8 cellular contexts compared by ENCODE assay signal in the genomic region with DNA sequence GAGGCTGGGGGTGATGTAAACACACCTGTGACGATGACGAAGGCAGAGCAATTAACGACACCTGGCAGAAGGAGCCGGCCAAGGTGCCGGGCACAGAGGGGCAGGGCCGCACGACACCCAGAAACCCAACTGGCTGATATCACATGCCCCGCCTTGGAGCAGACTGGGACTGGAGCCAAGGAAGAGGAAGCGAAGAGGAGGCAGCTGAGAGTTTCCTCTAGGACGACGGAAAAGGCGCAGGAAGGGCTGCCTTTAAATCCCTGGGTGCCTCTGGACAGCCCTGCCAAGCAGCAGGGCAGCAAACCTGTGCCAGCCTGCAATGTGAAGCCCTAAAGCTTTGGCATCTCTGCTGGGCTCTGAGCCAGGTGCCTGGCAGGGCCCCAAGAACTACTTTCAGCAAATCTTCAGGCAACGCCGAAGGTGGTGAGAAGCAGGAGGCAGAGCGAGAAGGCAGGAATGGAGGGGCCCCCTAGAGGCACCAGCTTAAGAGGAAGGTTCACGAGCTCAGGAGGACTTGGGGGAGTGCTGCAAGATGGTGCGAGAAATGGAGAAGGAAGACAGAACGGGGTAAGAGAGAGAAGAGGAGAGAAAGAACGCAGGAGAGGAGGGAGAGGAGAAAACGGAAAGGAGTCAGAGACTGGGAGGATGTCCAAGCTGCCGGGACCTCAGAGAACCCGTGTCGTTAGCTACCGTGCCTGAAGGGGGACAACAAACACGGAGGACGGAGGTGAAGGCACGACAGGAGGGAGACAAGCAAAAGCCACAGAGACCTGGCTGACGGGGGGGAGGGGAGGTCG. TPM values are rescaled to one million over a fixed set of nuclear protein-coding genes. Genes with fewer than 3 reads are reported as not detected.
DNase-seq lines count a peak whose midpoint lies in the region; ATAC-seq, FAIRE-seq and TF ChIP-seq lines count a peak whose summit lies in the region.

No MANE protein-coding gene starts in this region.

- H2AFZ ChIP-seq in mesenchymal stem cell (ENCODE audit: low read depth, low read length), result no peak overlapping the region

- peak overlapping the region; percentile 4 for H2BK15ac ChIP-seq in mesenchymal stem cell (ENCODE audit: low read depth, poor library complexity, severe bottlenecking)

- FAIRE-seq in GM12892 (lab: Jason Lieb, UNC), result no peak

- no peak overlapping the region for H3K18ac ChIP-seq in mesenchymal stem cell (ENCODE audit: low read depth in 1 of 2, low read length in 2 of 2)

- H3K27ac ChIP-seq in effector memory CD4-positive, alpha-beta T cell (ENCODE audit: insufficient read depth, low read length, poor library complexity, severe bottlenecking), result no peak overlapping the region
- H3K27ac ChIP-seq in mesenchymal stem cell (ENCODE audit: low read length, poor library complexity, severe bottlenecking) (no peak overlapping the region), tibial artery (peak overlapping the region; percentile 88 to 89)

- H4K8ac ChIP-seq in mesenchymal stem cell (ENCODE audit: low read length), result no peak overlapping the region

- H3K4ac ChIP-seq in mesenchymal stem cell (ENCODE audit: low read depth in 1 of 2, low read length in 2 of 2), result no peak overlapping the region

- no peak overlapping the region for H3K23ac ChIP-seq in mesenchymal stem cell (ENCODE audit: low read length in 2 of 2)

- TF ChIP-seq POLR2A in GM12892 (IDR thresholded peaks at IDR 0.05; ENCODE audit: low read depth, low read length), result no peak

- H4K91ac ChIP-seq in mesenchymal stem cell (ENCODE audit: low read length), result no peak overlapping the region

- no peaks in the 10 kb centered on the region for H3K9me3 ChIP-seq in effector memory CD4-positive, alpha-beta T cell (ENCODE audit: control insufficient read depth, low read length)
- no peaks in the 10 kb centered on the region for H3K9me3 ChIP-seq in mesenchymal stem cell (ENCODE audit: control insufficient read depth, low read length)
- H3K9me3 ChIP-seq in tibial artery, result no peaks in the 10 kb centered on the region

- no peak overlapping the region for H2BK5ac ChIP-seq in mesenchymal stem cell (ENCODE audit: low read depth, low read length, poor library complexity, severe bottlenecking)

- H3K4me1 ChIP-seq in effector memory CD4-positive, alpha-beta T cell (ENCODE audit: control insufficient read depth, insufficient read depth, low read length, poor library complexity, severe bottlenecking), result peaks cover 6% of the 10 kb centered on the region
- H3K4me1 ChIP-seq in mesenchymal stem cell (ENCODE audit: control insufficient read depth, insufficient read depth, low read depth, low read length), result peaks cover 29% of the 10 kb centered on the region
- H3K4me1 ChIP-seq in tibial artery, result peaks cover 8 to 90% (median 75%) of the 10 kb centered on the region in 4 donors

- peak overlapping the region; percentile 10 for H2AK5ac ChIP-seq in mesenchymal stem cell (ENCODE audit: low read length, severe bottlenecking)

- intact Hi-C loops in tibial artery (cut with DNase I; ENCODE audit: low total_unique reads), result loop anchor here (2.0 to 10.0 kb wide), 4 partner anchors 31 to 405 kb away; a partner anchor contains a TSS

- peak overlapping the region in 1 of 2 experiments; percentile 7 for H3K14ac ChIP-seq in mesenchymal stem cell (ENCODE audit: low read length in 2 of 2)

- DNase-seq in DMS153 (lab: John Stamatoyannopoulos, UW), result peak; percentile 99
- peak; percentile 46 for DNase-seq in NCI-H1694 treated with DMSO at 0.1 percent for 48 hours (lab: John Stamatoyannopoulos, UW)
- peak; percentile 29 for DNase-seq in activated CD4-positive, alpha-beta T cell treated with anti-CD3 and anti-CD28 coated beads for 48 hours
- DNase-seq in effector memory CD4-positive, alpha-beta T cell, result peak in 1 of 3 donors; percentile 2
- DNase-seq in mesenchymal stem cell, result peak; percentile 15
- peak; percentile 71 to 96 for DNase-seq in tibial artery
- no peak for DNase-seq in GM12892 (ENCODE audit: insufficient read length)

- peak overlapping the region; percentile 17 for H3K4me3 ChIP-seq in effector memory CD4-positive, alpha-beta T cell (ENCODE audit: insufficient read depth, low read depth, low read length, poor library complexity, severe bottlenecking)
- peak overlapping the region in 1 of 2 experiments; percentile 23 for H3K4me3 ChIP-seq in mesenchymal stem cell (ENCODE audit: insufficient read depth in 1 of 2, low read depth in 1 of 2, low read length in 2 of 2)
- H3K4me3 ChIP-seq in tibial artery, result peak overlapping the region; percentile 32 to 40

- H3K36me3 ChIP-seq in effector memory CD4-positive, alpha-beta T cell (ENCODE audit: control insufficient read depth, insufficient read depth, low read length), result no peaks in the 10 kb centered on the region
- H3K36me3 ChIP-seq in mesenchymal stem cell (ENCODE audit: control insufficient read depth in 1 of 2, insufficient read depth in 2 of 2, low read depth in 1 of 2, low read length in 2 of 2) (peaks cover 28 to 77% of the 10 kb centered on the region in 2 experiments), tibial artery (peaks cover 0 to 39% (median 0%) of the 10 kb centered on the region in 3 donors)

- H3K27me3 ChIP-seq in effector memory CD4-positive, alpha-beta T cell (replicated peaks; ENCODE audit: control insufficient read depth, insufficient read depth, low read length, poor library complexity, severe bottlenecking), result no peaks in the 10 kb centered on the region
- no peaks in the 10 kb centered on the region for H3K27me3 ChIP-seq in mesenchymal stem cell (ENCODE audit: control insufficient read depth in 1 of 2, insufficient read depth in 1 of 2, low read length in 2 of 2)
- H3K27me3 ChIP-seq in tibial artery, result no peaks in the 10 kb centered on the region

- no peak overlapping the region for H2BK120ac ChIP-seq in mesenchymal stem cell (ENCODE audit: low read depth, low read length)

- peak overlapping the region; percentile 15 for H3K9ac ChIP-seq in mesenchymal stem cell (ENCODE audit: low read length)

- no peak overlapping the region for H2BK12ac ChIP-seq in mesenchymal stem cell (ENCODE audit: low read length in 2 of 2)

- ATAC-seq in GM19035 (IDR thresholded peaks at IDR 0.05; ENCODE audit: unreplicated experiment), result no peak

- WGBS in mesenchymal stem cell, result 64% methylated on average over 29 of the region's 29 CpGs

- no peak overlapping the region for H3K4me2 ChIP-seq in mesenchymal stem cell (ENCODE audit: low read length, poor library complexity, severe bottlenecking)

- no peaks in the 10 kb centered on the region for H3K79me1 ChIP-seq in mesenchymal stem cell (replicated peaks; ENCODE audit: low read length, poor library complexity, severe bottlenecking)

- peak; percentile 14 to 40 for TF ChIP-seq CTCF in tibial artery (IDR thresholded peaks at IDR 0.05)

RNA-seq across cellular contexts. Expression of a gene that starts 25.3 kb away (rescaled TPM):
- 56.0 TPM for polyA plus RNA-seq in mesenchymal stem cell (2013, experiment 1 of 2)
- 55.6 TPM for polyA plus RNA-seq in mesenchymal stem cell (2013, experiment 2 of 2)
- 47.0 TPM for polyA plus RNA-seq in GM12892 (2012; ENCODE audit: missing spikeins)

RNA-seq across cellular contexts. Expression of a gene that starts 33.8 kb away (rescaled TPM):
- 20.9 TPM for polyA plus RNA-seq in mesenchymal stem cell (2013, experiment 1 of 2)
- polyA plus RNA-seq in mesenchymal stem cell (2013, experiment 2 of 2), result 18.3 TPM
- 0.36 TPM for polyA plus RNA-seq in GM12892 (2012; ENCODE audit: missing spikeins)

RNA-seq across cellular contexts. Expression of a gene that starts 52.5 kb away (rescaled TPM):
- not detected for polyA plus RNA-seq in mesenchymal stem cell (2013, experiment 1 of 2)
- not detected for polyA plus RNA-seq in mesenchymal stem cell (2013, experiment 2 of 2)
- polyA plus RNA-seq in GM12892 (2012; ENCODE audit: missing spikeins), result not detected

Comparison
In these comparisons a context has a peak if more than half of its experiments do, and no peak if none do; other contexts are left out.
1. H3K27ac ChIP-seq: peak in tibial artery (2 of 2); none in effector memory CD4-positive, alpha-beta T cell (single experiment) and mesenchymal stem cell (single experiment).